ENCODE assay signal across 25 cellular contexts in genomic region chr3:39318311-39318710, GRCh38. TPM values are rescaled to one million over a fixed set of nuclear protein-coding genes. Genes with fewer than 3 reads are reported as not detected.
DNase-seq lines count a peak whose midpoint lies in the region; ATAC-seq and FAIRE-seq lines count a peak whose summit lies in the region.
"Had no signal": no experiment of that assay in that cellular context is flagged by ENCODE, and none has a peak within 500 bp of the region (broad histone marks: within the 10 kb centered on the region; RNA-seq: fewer than 3 reads in every experiment).

No MANE protein-coding gene starts in this region.

- intact Hi-C loops in left colon (cut with DNase I, micrococcal nuclease): no loop called here
- intact Hi-C loops in activated T-helper 1 cell treated with anti-CD3 and anti-CD28 coated beads, Interleukin-12 subunit alpha, Interleukin-12 subunit beta, Interleukin-2, Interleukin-4 antibody, amounts not matched to agents 30 ng/mL and 10 ng/mL and 1 ng/mL, durations not matched to agents 14 hours and 24 hours and 36 hours (cut with micrococcal nuclease): no loop called here

- no peaks in the 10 kb centered on the region for H3K36me3 ChIP-seq in mucosa of rectum (ENCODE audit: control insufficient read depth in 2 of 2, insufficient read depth in 2 of 2, low read length in 2 of 2)
- H3K36me3 ChIP-seq: BE2C had no signal

- peak; percentile 90 for FAIRE-seq in colon (lab: Jason Lieb, UNC)
- FAIRE-seq: GM12891, H1 had no signal

- peaks cover 16% of the 10 kb centered on the region for H3K9me3 Mint-ChIP-seq in activated T-helper 1 cell treated with anti-CD3 and anti-CD28 coated beads, Interleukin-12 subunit alpha, Interleukin-12 subunit beta, Interleukin-2, Interleukin-4 antibody, amounts not matched to agents 30 ng/mL and 10 ng/mL and 1 ng/mL, durations not matched to agents 14 hours and 24 hours and 36 hours
- peaks cover 12% of the 10 kb centered on the region for H3K9me3 Mint-ChIP-seq in stimulated activated memory B cell treated with anti-CD40 and anti-IgM and Interleukin-4, amounts not matched to agents 10 μg/mL and 1 μg/mL and 100 μg/mL, for 72 hours

- peak; percentile 91 for ATAC-seq in left colon
- ATAC-seq in stimulated activated memory B cell treated with anti-CD40 and anti-IgM and Interleukin-4, amounts not matched to agents 10 μg/mL and 1 μg/mL and 100 μg/mL, for 72 hours: no peak
- ATAC-seq: Panc1 had no signal

- peaks cover 43% of the 10 kb centered on the region for H3K4me1 Mint-ChIP-seq in activated T-helper 1 cell treated with anti-CD3 and anti-CD28 coated beads, Interleukin-12 subunit alpha, Interleukin-12 subunit beta, Interleukin-2, Interleukin-4 antibody, amounts not matched to agents 30 ng/mL and 10 ng/mL and 1 ng/mL, durations not matched to agents 14 hours and 24 hours and 36 hours (ENCODE audit: low read depth)
- H3K4me1 Mint-ChIP-seq in stimulated activated memory B cell treated with anti-CD40 and anti-IgM and Interleukin-4, amounts not matched to agents 10 μg/mL and 1 μg/mL and 100 μg/mL, for 72 hours: no peaks in the 10 kb centered on the region

- H3K4me3 Mint-ChIP-seq in activated T-helper 1 cell treated with anti-CD3 and anti-CD28 coated beads, Interleukin-12 subunit alpha, Interleukin-12 subunit beta, Interleukin-2, Interleukin-4 antibody, amounts not matched to agents 30 ng/mL and 10 ng/mL and 1 ng/mL, durations not matched to agents 14 hours and 24 hours and 36 hours: no peak overlapping the region
- H3K4me3 Mint-ChIP-seq in stimulated activated memory B cell treated with anti-CD40 and anti-IgM and Interleukin-4, amounts not matched to agents 10 μg/mL and 1 μg/mL and 100 μg/mL, for 72 hours: no peak overlapping the region
- H3K4me3 Mint-ChIP-seq: CD14-positive monocyte; CD8-positive, alpha-beta memory T cell had no signal

- peaks cover 5 to 10% of the 10 kb centered on the region in 2 donors for H3K4me1 ChIP-seq in mucosa of rectum (ENCODE audit: control insufficient read depth in 2 of 2, insufficient read depth in 2 of 2, low read length in 2 of 2)
- H3K4me1 ChIP-seq: BE2C had no signal

- H3K4me3 ChIP-seq in mucosa of rectum (ENCODE audit: low read length in 2 of 2): no peak overlapping the region

- H3K27me3 Mint-ChIP-seq in activated T-helper 1 cell treated with anti-CD3 and anti-CD28 coated beads, Interleukin-12 subunit alpha, Interleukin-12 subunit beta, Interleukin-2, Interleukin-4 antibody, amounts not matched to agents 30 ng/mL and 10 ng/mL and 1 ng/mL, durations not matched to agents 14 hours and 24 hours and 36 hours (ENCODE audit: insufficient read depth): peaks cover 6% of the 10 kb centered on the region
- H3K27me3 Mint-ChIP-seq in stimulated activated memory B cell treated with anti-CD40 and anti-IgM and Interleukin-4, amounts not matched to agents 10 μg/mL and 1 μg/mL and 100 μg/mL, for 72 hours: no peaks in the 10 kb centered on the region

- peak in 1 of 2 donors; percentile 36 for DNase-seq in left colon
- DNase-seq in activated T-helper 1 cell treated with anti-CD3 and anti-CD28 coated beads, Interleukin-12 subunit alpha, Interleukin-12 subunit beta, Interleukin-2, Interleukin-4 antibody, amounts not matched to agents 30 ng/mL and 10 ng/mL and 1 ng/mL, durations not matched to agents 14 hours and 24 hours and 36 hours (ENCODE audit: low spot score): no peak
- DNase-seq in activated CD8-positive, alpha-beta memory T cell treated with anti-CD3 and anti-CD28 coated beads, Interleukin-2, amount 50 U/mL, for 4 hours: no peak
- DNase-seq in activated effector memory CD4-positive, alpha-beta T cell treated with anti-CD3 and anti-CD28 coated beads, Interleukin-2, amount 50 U/mL, for 16 hours: no peak
- DNase-seq: ACHN; BE2C; CD8-positive, alpha-beta memory T cell; DMS79 treated with DMSO at 0.1 percent for 48 hours; HCEC 1CT; NCI-H1092; NCI-H1417 treated with DMSO at 0.1 percent for 48 hours; NCI-H1694 treated with DMSO at 0.1 percent for 48 hours; NCI-H2081 treated with DMSO at 0.1 percent for 48 hours; NCI-H2171; NCI-H226; NCI-H510A; NCI-H69; SHP77 treated with DMSO at 0.1 percent for 48 hours had no signal

- H3K36me3 Mint-ChIP-seq in activated T-helper 1 cell treated with anti-CD3 and anti-CD28 coated beads, Interleukin-12 subunit alpha, Interleukin-12 subunit beta, Interleukin-2, Interleukin-4 antibody, amounts not matched to agents 30 ng/mL and 10 ng/mL and 1 ng/mL, durations not matched to agents 14 hours and 24 hours and 36 hours (ENCODE audit: low read depth): peaks cover 9% of the 10 kb centered on the region
- peaks cover 11% of the 10 kb centered on the region for H3K36me3 Mint-ChIP-seq in stimulated activated memory B cell treated with anti-CD40 and anti-IgM and Interleukin-4, amounts not matched to agents 10 μg/mL and 1 μg/mL and 100 μg/mL, for 72 hours
- H3K36me3 Mint-ChIP-seq: CD14-positive monocyte had no signal

- no peak overlapping the region for H3K27ac Mint-ChIP-seq in activated T-helper 1 cell treated with anti-CD3 and anti-CD28 coated beads, Interleukin-12 subunit alpha, Interleukin-12 subunit beta, Interleukin-2, Interleukin-4 antibody, amounts not matched to agents 30 ng/mL and 10 ng/mL and 1 ng/mL, durations not matched to agents 14 hours and 24 hours and 36 hours
- no peak overlapping the region for H3K27ac Mint-ChIP-seq in stimulated activated memory B cell treated with anti-CD40 and anti-IgM and Interleukin-4, amounts not matched to agents 10 μg/mL and 1 μg/mL and 100 μg/mL, for 72 hours
- H3K27ac Mint-ChIP-seq: CD14-positive monocyte; CD8-positive, alpha-beta memory T cell had no signal

- H3K27ac ChIP-seq in mucosa of rectum (ENCODE audit: low read depth in 2 of 2, low read length in 2 of 2): peak overlapping the region; percentile 64 to 80

- H3K27me3 ChIP-seq in mucosa of rectum (ENCODE audit: control insufficient read depth in 2 of 2, insufficient read depth in 2 of 2, low read length in 2 of 2): no peaks in the 10 kb centered on the region
- H3K27me3 ChIP-seq: BE2C had no signal

- peaks cover 0 to 4% of the 10 kb centered on the region in 2 donors for H3K9me3 ChIP-seq in mucosa of rectum (ENCODE audit: control insufficient read depth in 2 of 2, low read length in 2 of 2)
- H3K9me3 ChIP-seq: BE2C had no signal

- H3K9ac ChIP-seq in mucosa of rectum (ENCODE audit: low read depth in 1 of 2, low read length in 2 of 2): no peak overlapping the region

RNA-seq across cellular contexts. Expression of gene CCR8, which starts 11.2 kb away (rescaled TPM):
- not detected for total RNA-seq in left colon
- total RNA-seq in activated T-helper 1 cell treated with anti-CD3 and anti-CD28 coated beads, Interleukin-12 subunit alpha, Interleukin-12 subunit beta, Interleukin-2, Interleukin-4 antibody, amounts not matched to agents 30 ng/mL and 10 ng/mL and 1 ng/mL, durations not matched to agents 14 hours and 24 hours and 36 hours: 7.1 and 8.9 TPM in 2 replicates
- total RNA-seq: H1 had no signal

RNA-seq across cellular contexts. Expression of gene CX3CR1, which starts 38.5 kb away (rescaled TPM):
- total RNA-seq in left colon: under 1 TPM; 0.24 to 0.59 TPM
- 0.44 and 0.64 TPM in 2 replicates for total RNA-seq in activated T-helper 1 cell treated with anti-CD3 and anti-CD28 coated beads, Interleukin-12 subunit alpha, Interleukin-12 subunit beta, Interleukin-2, Interleukin-4 antibody, amounts not matched to agents 30 ng/mL and 10 ng/mL and 1 ng/mL, durations not matched to agents 14 hours and 24 hours and 36 hours
- total RNA-seq: H1 had no signal
